Comparison of ENCODE assay signal across 1 cellular context in the genomic region with DNA sequence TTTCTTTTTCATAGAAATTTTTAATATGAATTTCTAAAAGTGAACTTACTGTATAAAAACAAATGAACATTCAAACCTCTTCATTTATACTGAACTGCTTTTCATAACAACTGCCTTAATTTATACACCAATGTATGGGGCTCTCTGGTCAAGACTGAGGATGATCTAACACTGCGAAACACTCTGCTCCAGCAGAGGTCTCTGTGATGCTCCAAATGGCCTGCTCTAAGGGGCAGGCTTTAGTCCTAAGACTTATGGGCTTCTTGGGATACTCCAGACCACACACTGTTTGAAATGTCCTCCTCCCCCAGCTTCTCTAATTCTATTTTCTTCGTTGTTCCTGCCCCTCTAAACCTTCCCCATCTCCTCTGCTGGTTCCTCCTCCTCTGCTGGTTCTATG.
TF ChIP-seq lines count a peak whose summit lies in the region.

No MANE protein-coding gene starts in this region.

TF ChIP-seq in K562, 482 proteins besides CTCF, POLR2A, EP300 and RAD21 (continued from another document):
- TF ChIP-seq RBM14 (IDR thresholded peaks at IDR 0.05; ENCODE audit: borderline replicate concordance, insufficient read depth, low read depth, low read length), result no peak
- TF ChIP-seq GABPA (tag; conservative IDR thresholded peaks at IDR 0.05; ENCODE audit: low read depth), result no peak
